In genomic region chr4:156999175-156999517, GRCh38 we compare ENCODE assay signal across 9 cellular contexts. TPM values are rescaled to one million over a fixed set of nuclear protein-coding genes. Genes with fewer than 3 reads are reported as not detected.
DNase-seq lines count a peak whose midpoint lies in the region; ATAC-seq, FAIRE-seq and TF ChIP-seq lines count a peak whose summit lies in the region.
"Had no signal": no experiment of that assay in that cellular context is flagged by ENCODE, and none has a peak within 500 bp of the region (broad histone marks: within the 10 kb centered on the region; RNA-seq: fewer than 3 reads in every experiment).

No MANE protein-coding gene starts in this region.

- H3K79me1 ChIP-seq in neuronal stem cell (ENCODE audit: low read depth, low read length): no peaks in the 10 kb centered on the region

- dilution Hi-C loops in endothelial cell of umbilical vein (cut with MboI; ENCODE audit: extremely low pct_ligation_motif_present, low sequenced_read_pairs): no loop called here

- no peaks in the 10 kb centered on the region for H3K36me3 Mint-ChIP-seq in T-helper 17 cell (ENCODE audit: low read depth)
- H3K36me3 Mint-ChIP-seq: activated naive CD4-positive, alpha-beta T cell treated with anti-CD3 and anti-CD28 coated beads, Interleukin-2, amount 10 ng/mL, durations not matched to agents 7 days and 5 days had no signal

- H3K4me3 Mint-ChIP-seq in T-helper 17 cell: no peak overlapping the region
- H3K4me3 Mint-ChIP-seq: activated naive CD4-positive, alpha-beta T cell treated with anti-CD3 and anti-CD28 coated beads, Interleukin-2, amount 10 ng/mL, durations not matched to agents 7 days and 5 days had no signal

- no peak overlapping the region for H3K4ac ChIP-seq in neuronal stem cell (ENCODE audit: low read length)

- H3K27ac ChIP-seq in endothelial cell of umbilical vein (ENCODE audit: insufficient read depth, low read depth, low read length) (peak overlapping the region; percentile 62), neuronal stem cell (replicated peaks; ENCODE audit: low read length) (no peak overlapping the region)

- no peaks in the 10 kb centered on the region for H3K9me1 ChIP-seq in endothelial cell of umbilical vein (replicated peaks; ENCODE audit: control insufficient read depth, extremely low read depth, insufficient read depth, low read length)

- no CpG with 5 or more reads among the region's 2 CpGs for WGBS in neuronal stem cell (ENCODE audit: extremely low coverage in 2 of 2, insufficient read length in 2 of 2, insufficient replicate concordance in 1 of 2), 2 donors

- peak; percentile 99 for FAIRE-seq in endothelial cell of umbilical vein (lab: Jason Lieb, UNC)

- no peaks in the 10 kb centered on the region for H3K36me3 ChIP-seq in endothelial cell of umbilical vein (ENCODE audit: control insufficient read depth in 2 of 2, extremely low read depth in 1 of 2, insufficient read depth in 2 of 2, low read length in 2 of 2)
- H3K36me3 ChIP-seq in neuronal stem cell (replicated peaks in 1 of 2; ENCODE audit: control insufficient read depth in 2 of 2, insufficient read depth in 2 of 2, low read length in 2 of 2): no peaks in the 10 kb centered on the region

- no peak overlapping the region for H2BK5ac ChIP-seq in neuronal stem cell (ENCODE audit: low read length)

- CTCF ChIA-PET in endothelial cell of umbilical vein (lab: Charles Lee): interaction anchor here (0.7 to 2.8 kb wide), 8 partner anchors 14 to 978 kb away, joined by 3 to 22 read pairs (median 7); partner anchors contain the start of gene PDGFC

- POLR2A ChIA-PET in endothelial cell of umbilical vein (lab: Charles Lee): no interaction called here

- no peak overlapping the region for H2BK120ac ChIP-seq in neuronal stem cell (ENCODE audit: low read depth, low read length)

- peak overlapping the region; percentile 68 for H3K4me2 ChIP-seq in endothelial cell of umbilical vein (ENCODE audit: insufficient read depth, low read length)
- no peak overlapping the region for H3K4me2 ChIP-seq in neuronal stem cell (ENCODE audit: insufficient read depth, low read length, poor library complexity, severe bottlenecking)

- no peak for ATAC-seq in T-helper 17 cell

- H3K4me1 ChIP-seq in endothelial cell of umbilical vein (ENCODE audit: control insufficient read depth, extremely low read depth, insufficient read depth, low read length) (peaks cover 23% of the 10 kb centered on the region), neuronal stem cell (ENCODE audit: control insufficient read depth in 2 of 2, insufficient read depth in 1 of 2, low read depth in 1 of 2, low read length in 2 of 2) (peaks cover 0 to 8% of the 10 kb centered on the region in 2 donors)

- TF ChIP-seq CTCF in endothelial cell of umbilical vein (IDR thresholded peaks at IDR 0.05; ENCODE audit: extremely low read depth in 1 of 2, insufficient read depth in 1 of 2, low read depth in 1 of 2, low read length in 2 of 2): no peak

- H3K4me3 ChIP-seq in endothelial cell of umbilical vein (replicated peaks in 1 of 3; ENCODE audit: insufficient read depth in 1 of 3, low read depth in 1 of 3, low read length in 3 of 3): peak overlapping the region in 1 of 3 experiments; percentile 2
- no peak overlapping the region for H3K4me3 ChIP-seq in neuronal stem cell (ENCODE audit: low read length in 2 of 2)

- no peaks in the 10 kb centered on the region for H3K27me3 ChIP-seq in endothelial cell of umbilical vein (ENCODE audit: control insufficient read depth in 2 of 2, insufficient read depth in 2 of 2, low read length in 2 of 2)
- H3K27me3 ChIP-seq in neuronal stem cell (ENCODE audit: control insufficient read depth in 3 of 3, insufficient read depth in 3 of 3, low read depth in 1 of 3, low read length in 3 of 3): no peaks in the 10 kb centered on the region

- H4K20me1 ChIP-seq in endothelial cell of umbilical vein (replicated peaks; ENCODE audit: control insufficient read depth, extremely low read depth, insufficient read depth, low read length): no peaks in the 10 kb centered on the region

- H3K23ac ChIP-seq in neuronal stem cell (ENCODE audit: low read depth, low read length, poor library complexity): no peak overlapping the region

- H3K9ac ChIP-seq in endothelial cell of umbilical vein (replicated peaks; ENCODE audit: extremely low read depth, insufficient read depth, low read length) (peak overlapping the region; percentile 50), neuronal stem cell (ENCODE audit: low read depth, low read length, poor library complexity) (no peak overlapping the region)

- H2AK5ac ChIP-seq in neuronal stem cell (ENCODE audit: low read depth, low read length): no peak overlapping the region

- no peak overlapping the region for H2BK15ac ChIP-seq in neuronal stem cell (ENCODE audit: low read length)

- peak; percentile 63 for DNase-seq in ELF-1 (ENCODE audit: low read depth, low spot score)
- DNase-seq in NCI-H2227 treated with DMSO at 0.1 percent for 48 hours (lab: John Stamatoyannopoulos, UW): peak; percentile 3
- DNase-seq in endothelial cell of umbilical vein (ENCODE audit: low read depth, low spot score): peak; percentile 98
- no peak for DNase-seq in neuronal stem cell (ENCODE audit: low spot score)
- no peak for DNase-seq in NCI-H128 (lab: John Stamatoyannopoulos, UW; ENCODE audit: unreplicated experiment)
- DNase-seq in T-helper 17 cell: no peak
- no peak for DNase-seq in posterior cingulate gyrus
- no peak for DNase-seq in effector CD4-positive, alpha-beta T cell
- DNase-seq: activated naive CD4-positive, alpha-beta T cell treated with anti-CD3 and anti-CD28 coated beads, Interleukin-2, amount 10 ng/mL, durations not matched to agents 7 days and 5 days had no signal

- no peak overlapping the region for H3K18ac ChIP-seq in neuronal stem cell (ENCODE audit: low read length)

- H3K79me2 ChIP-seq in endothelial cell of umbilical vein (ENCODE audit: control insufficient read depth, insufficient read depth, low read length): no peaks in the 10 kb centered on the region

- BruUV-seq in endothelial cell of umbilical vein (replicated peaks; lab: Mats Ljungman, UMichigan): no TSS peak

- no peak overlapping the region for H2BK12ac ChIP-seq in neuronal stem cell (ENCODE audit: low read length)

- H3K14ac ChIP-seq in neuronal stem cell (ENCODE audit: low read length): no peak overlapping the region

- intact Hi-C loops in endothelial cell of umbilical vein (cut with micrococcal nuclease): loop anchor here (1.0 kb wide), 3 partner anchors 16 to 50 kb away; partner anchors contain the start of gene PDGFC
- intact Hi-C loops in posterior cingulate gyrus (cut with DNase I): no loop called here

- H3K9me3 ChIP-seq in endothelial cell of umbilical vein (replicated peaks; ENCODE audit: control insufficient read depth, insufficient read depth, low read length) (no peaks in the 10 kb centered on the region), neuronal stem cell (replicated peaks in 1 of 2; ENCODE audit: control insufficient read depth in 2 of 2, insufficient read depth in 1 of 2, low read depth in 1 of 2, low read length in 2 of 2) (peaks cover 0 to 8% of the 10 kb centered on the region in 2 donors), T-helper 17 cell (ENCODE audit: control insufficient read depth, low read length, poor library complexity, severe bottlenecking) (no peaks in the 10 kb centered on the region)

- H3K27me3 Mint-ChIP-seq in T-helper 17 cell: no peaks in the 10 kb centered on the region
- H3K27me3 Mint-ChIP-seq: activated naive CD4-positive, alpha-beta T cell treated with anti-CD3 and anti-CD28 coated beads, Interleukin-2, amount 10 ng/mL, durations not matched to agents 7 days and 5 days had no signal

- H2AFZ ChIP-seq in endothelial cell of umbilical vein (ENCODE audit: low read depth, low read length) (peak overlapping the region; percentile 8), neuronal stem cell (ENCODE audit: low read length) (peak overlapping the region; percentile 32)

- no peak overlapping the region for H4K8ac ChIP-seq in neuronal stem cell (ENCODE audit: low read depth, low read length)

- no peak for TF ChIP-seq POLR2A in endothelial cell of umbilical vein (IDR thresholded peaks at IDR 0.05; ENCODE audit: low read depth, low read length)

- no peaks in the 10 kb centered on the region for H3K4me1 Mint-ChIP-seq in T-helper 17 cell
- H3K4me1 Mint-ChIP-seq: activated naive CD4-positive, alpha-beta T cell treated with anti-CD3 and anti-CD28 coated beads, Interleukin-2, amount 10 ng/mL, durations not matched to agents 7 days and 5 days had no signal

- no peak overlapping the region for H3K27ac Mint-ChIP-seq in T-helper 17 cell
- H3K27ac Mint-ChIP-seq: activated naive CD4-positive, alpha-beta T cell treated with anti-CD3 and anti-CD28 coated beads, Interleukin-2, amount 10 ng/mL, durations not matched to agents 7 days and 5 days had no signal

- H4K91ac ChIP-seq in neuronal stem cell (ENCODE audit: low read depth, low read length, poor library complexity): no peak overlapping the region

TF ChIP-seq in endothelial cell of umbilical vein, 7 proteins besides CTCF, POLR2A, EP300 and RAD21:
- TF ChIP-seq FOS (IDR thresholded peaks at IDR 0.05; ENCODE audit: borderline replicate concordance, insufficient read depth, low read length): peak; percentile 89
- TF ChIP-seq MYC (IDR thresholded peaks at IDR 0.05; ENCODE audit: low read depth, low read length): no peak
- peak; percentile 98 for TF ChIP-seq JUN (IDR thresholded peaks at IDR 0.05; ENCODE audit: borderline replicate concordance, insufficient read depth, insufficient read length, low read depth)
- TF ChIP-seq GATA2 (IDR thresholded peaks at IDR 0.05; ENCODE audit: insufficient read depth, insufficient read length, low read depth, low read length): no peak
- peak; percentile 56 for TF ChIP-seq POLR2AphosphoS5 (IDR thresholded peaks at IDR 0.05; ENCODE audit: insufficient read depth, low read depth, low read length)
TF ChIP-seq in endothelial cell of umbilical vein: peak in this region for 3.

RNA-seq across cellular contexts. Expression of gene PDGFC, which starts 27.5 kb away (rescaled TPM):
- 5.3 and 6.7 TPM in 2 replicates for total RNA-seq in endothelial cell of umbilical vein
- polyA plus RNA-seq in endothelial cell of umbilical vein: 1.9 and 2.7 TPM in 2 replicates
- polyA plus RNA-seq in endothelial cell of umbilical vein (2011; cell fraction: cytosol; rRNA removed): 3.2 and 3.4 TPM in 2 replicates
- 5.7 and 6.3 TPM in 2 replicates for polyA plus RNA-seq in endothelial cell of umbilical vein (2011; cell fraction: nucleus; rRNA removed)
- polyA plus RNA-seq in endothelial cell of umbilical vein (2012): 9.2 and 15.9 TPM in 2 replicates
- 10.5 and 17.8 TPM in 2 replicates for polyA minus RNA-seq in endothelial cell of umbilical vein
- not detected for polyA minus RNA-seq in endothelial cell of umbilical vein (2011; cell fraction: cytosol; rRNA and poly(A)+ RNA removed)
- polyA minus RNA-seq in endothelial cell of umbilical vein (2011; cell fraction: nucleus; rRNA and poly(A)+ RNA removed): 25.2 and 29.9 TPM in 2 replicates
- polyA plus RNA-seq in neuronal stem cell (2013, experiment 1 of 2): 3.4 TPM
- polyA plus RNA-seq in neuronal stem cell (2013, experiment 2 of 2): 3.7 TPM
- 1 to 10 TPM in 1 of 2 donors, under 1 TPM in 1; 0.40 to 4.8 TPM for total RNA-seq in T-helper 17 cell

Comparison
In these comparisons a context has a peak if more than half of its experiments do, and no peak if none do; other contexts are left out.
1. DNase-seq: peak in ELF-1 (single experiment), NCI-H2227 treated with DMSO at 0.1 percent for 48 hours (single experiment) and endothelial cell of umbilical vein (single experiment); none in neuronal stem cell (single experiment), NCI-H128 (single experiment), T-helper 17 cell (0 of 3), posterior cingulate gyrus (0 of 10) and effector CD4-positive, alpha-beta T cell (single experiment).